In the genomic region with DNA sequence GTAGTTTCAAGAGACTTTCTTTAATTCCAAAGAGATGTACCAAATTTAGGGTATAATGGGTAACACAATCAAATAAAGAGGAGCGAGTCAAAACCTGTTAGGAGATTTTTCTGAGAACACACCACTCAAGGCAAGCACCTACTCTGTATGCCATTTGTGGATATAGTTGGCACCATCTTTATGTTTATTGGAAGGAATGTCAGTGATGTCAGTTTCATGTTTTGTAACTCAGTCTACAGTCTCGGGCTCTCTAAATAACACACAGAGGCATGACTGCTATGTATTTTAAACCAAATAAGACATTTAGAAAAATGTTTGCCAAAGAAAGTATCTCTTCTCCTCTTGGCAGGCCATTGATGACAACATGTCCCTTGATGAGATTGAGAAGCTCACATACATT, we compare ENCODE assay signal across 2 cellular contexts.
A peak's percentile ranks its signal among the peaks of the same experiment; 100 is the strongest.
TF ChIP-seq lines count a peak whose summit lies in the region.

No MANE protein-coding gene starts in this region.

TF ChIP-seq in liver, 16 proteins besides CTCF, POLR2A, EP300 and RAD21:
- no peak for TF ChIP-seq TAF1 (conservative IDR thresholded peaks at IDR 0.05)
- no peak for TF ChIP-seq RXRA (IDR thresholded peaks at IDR 0.05)
- TF ChIP-seq YY1 (IDR thresholded peaks at IDR 0.05), result no peak
- TF ChIP-seq, protein P1, sequence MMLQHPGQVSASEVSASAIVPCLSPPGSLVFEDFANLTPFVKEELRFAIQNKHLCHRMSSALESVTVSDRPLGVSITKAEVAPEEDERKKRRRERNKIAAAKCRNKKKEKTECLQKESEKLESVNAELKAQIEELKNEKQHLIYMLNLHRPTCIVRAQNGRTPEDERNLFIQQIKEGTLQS (IDR thresholded peaks at IDR 0.05), result no peak
- TF ChIP-seq, protein P2, sequence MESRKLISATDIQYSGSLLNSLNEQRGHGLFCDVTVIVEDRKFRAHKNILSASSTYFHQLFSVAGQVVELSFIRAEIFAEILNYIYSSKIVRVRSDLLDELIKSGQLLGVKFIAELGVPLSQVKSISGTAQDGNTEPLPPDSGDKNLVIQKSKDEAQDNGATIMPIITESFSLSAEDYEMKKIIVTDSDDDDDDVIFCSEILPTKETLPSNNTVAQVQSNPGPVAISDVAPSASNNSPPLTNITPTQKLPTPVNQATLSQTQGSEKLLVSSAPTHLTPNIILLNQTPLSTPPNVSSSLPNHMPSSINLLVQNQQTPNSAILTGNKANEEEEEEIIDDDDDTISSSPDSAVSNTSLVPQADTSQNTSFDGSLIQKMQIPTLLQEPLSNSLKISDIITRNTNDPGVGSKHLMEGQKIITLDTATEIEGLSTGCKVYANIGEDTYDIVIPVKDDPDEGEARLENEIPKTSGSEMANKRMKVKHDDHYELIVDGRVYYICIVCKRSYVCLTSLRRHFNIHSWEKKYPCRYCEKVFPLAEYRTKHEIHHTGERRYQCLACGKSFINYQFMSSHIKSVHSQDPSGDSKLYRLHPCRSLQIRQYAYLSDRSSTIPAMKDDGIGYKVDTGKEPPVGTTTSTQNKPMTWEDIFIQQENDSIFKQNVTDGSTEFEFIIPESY (IDR thresholded peaks at IDR 0.05), result peak; percentile 19
- no peak for TF ChIP-seq GABPA (IDR thresholded peaks at IDR 0.05 in 1 of 2, conservative IDR thresholded peaks at IDR 0.05 in 1 of 2)
TF ChIP-seq in liver: peak in this region for 1.

TF ChIP-seq in HepG2, 621 proteins besides CTCF, POLR2A, EP300 and RAD21:
- no peak for TF ChIP-seq ZNF75D (CRISPR knock-in tag; IDR thresholded peaks at IDR 0.05; ENCODE audit: borderline replicate concordance)
- no peak for TF ChIP-seq ZBTB20 (CRISPR knock-in tag; IDR thresholded peaks at IDR 0.05; ENCODE audit: borderline replicate concordance, low read depth)
